Comparison of ENCODE assay signal across 15 cellular contexts in genomic region chr10:89829887-89830269, GRCh38.
"Had no signal": no experiment of that assay in that cellular context is flagged by ENCODE, and none has a peak within 500 bp of the region (broad histone marks: within the 10 kb centered on the region; RNA-seq: fewer than 3 reads in every experiment).

No MANE protein-coding gene starts in this region.

- H3K27ac ChIP-seq: body of pancreas, parathyroid adenoma had no signal

- H3K4me1 Mint-ChIP-seq: activated CD4-positive, alpha-beta memory T cell treated with anti-CD3 and anti-CD28 coated beads, Interleukin-2, amount 10 ng/mL, durations not matched to agents 7 days and 5 days; activated CD4-positive, alpha-beta T cell treated with anti-CD3 and anti-CD28 coated beads for 36 hours; activated naive CD8-positive, alpha-beta T cell treated with anti-CD3 and anti-CD28 coated beads for 36 hours; naive thymus-derived CD8-positive, alpha-beta T cell had no signal

- H3K9me3 ChIP-seq: body of pancreas had no signal

- H3K4me3 ChIP-seq: body of pancreas had no signal

- H3K4me1 ChIP-seq: body of pancreas, parathyroid adenoma had no signal

- DNase-seq: activated CD4-positive, alpha-beta memory T cell treated with anti-CD3 and anti-CD28 coated beads, Interleukin-2, amount 10 ng/mL, durations not matched to agents 7 days and 5 days; activated CD4-positive, alpha-beta T cell treated with anti-CD3 and anti-CD28 coated beads for 36 hours; activated gamma-delta T cell treated with Interleukin-2 at 50 U/mL for 16 hours; activated naive CD8-positive, alpha-beta T cell treated with anti-CD3 and anti-CD28 coated beads for 36 hours; caudate nucleus; islet precursor cell; mammary epithelial cell; naive thymus-derived CD8-positive, alpha-beta T cell; stimulated activated CD4-positive, alpha-beta T cell treated with anti-CD3 and anti-CD28 coated beads, Interleukin-2, amount 100 ng/mL, for 48 hours; stimulated activated naive CD4-positive, alpha-beta T cell; trophoblast cell had no signal

- H3K27me3 ChIP-seq: body of pancreas had no signal

- H3K36me3 Mint-ChIP-seq: activated naive CD8-positive, alpha-beta T cell treated with anti-CD3 and anti-CD28 coated beads for 36 hours; naive thymus-derived CD8-positive, alpha-beta T cell had no signal

- H3K4me3 Mint-ChIP-seq: activated CD4-positive, alpha-beta memory T cell treated with anti-CD3 and anti-CD28 coated beads, Interleukin-2, amount 10 ng/mL, durations not matched to agents 7 days and 5 days; activated CD4-positive, alpha-beta T cell treated with anti-CD3 and anti-CD28 coated beads for 36 hours; activated naive CD8-positive, alpha-beta T cell treated with anti-CD3 and anti-CD28 coated beads for 36 hours; naive thymus-derived CD8-positive, alpha-beta T cell; T-helper 1 cell treated with Interleukin-12 subunit alpha and Interleukin-12 subunit beta and Interleukin-4 antibody, amounts not matched to agents 30 μg/mL and 1 μg/mL, for 36 hours had no signal

- ATAC-seq: activated CD4-positive, alpha-beta T cell treated with anti-CD3 and anti-CD28 coated beads for 36 hours; body of pancreas; left lobe of liver; naive thymus-derived CD8-positive, alpha-beta T cell had no signal

- H3K27ac Mint-ChIP-seq: activated CD4-positive, alpha-beta memory T cell treated with anti-CD3 and anti-CD28 coated beads, Interleukin-2, amount 10 ng/mL, durations not matched to agents 7 days and 5 days; activated CD4-positive, alpha-beta T cell treated with anti-CD3 and anti-CD28 coated beads for 36 hours; activated naive CD8-positive, alpha-beta T cell treated with anti-CD3 and anti-CD28 coated beads for 36 hours; naive thymus-derived CD8-positive, alpha-beta T cell; T-helper 1 cell treated with Interleukin-12 subunit alpha and Interleukin-12 subunit beta and Interleukin-4 antibody, amounts not matched to agents 30 μg/mL and 1 μg/mL, for 36 hours had no signal

- H3K9me3 Mint-ChIP-seq: activated CD4-positive, alpha-beta memory T cell treated with anti-CD3 and anti-CD28 coated beads, Interleukin-2, amount 10 ng/mL, durations not matched to agents 7 days and 5 days; activated naive CD8-positive, alpha-beta T cell treated with anti-CD3 and anti-CD28 coated beads for 36 hours; T-helper 1 cell treated with Interleukin-12 subunit alpha and Interleukin-12 subunit beta and Interleukin-4 antibody, amounts not matched to agents 30 μg/mL and 1 μg/mL, for 36 hours had no signal
